In genomic region chr17:27400991-27401390, GRCh38 we compare ENCODE assay signal across 26 cellular contexts.
"Had no signal": no experiment of that assay in that cellular context is flagged by ENCODE, and none has a peak within 500 bp of the region (broad histone marks: within the 10 kb centered on the region; RNA-seq: fewer than 3 reads in every experiment).

No MANE protein-coding gene starts in this region.

- H3K27me3 ChIP-seq: brain microvascular endothelial cell, colonic mucosa, esophagus squamous epithelium, gastroesophageal sphincter, heart right ventricle had no signal

- ATAC-seq: activated CD4-positive, alpha-beta T cell treated with anti-CD3 and anti-CD28 coated beads for 36 hours; activated CD8-positive, alpha-beta T cell treated with anti-CD3 and anti-CD28 coated beads, Interleukin-2, amount 10 ng/mL, durations not matched to agents 7 days and 5 days; activated naive CD4-positive, alpha-beta T cell treated with anti-CD3 and anti-CD28 coated beads, Interleukin-2, amount 50 U/mL, for 72 hours; activated T-cell treated with anti-CD3 and anti-CD28 coated beads, Interleukin-2, amount 50 U/mL, for 4 hours; activated T-helper 17 cell treated with anti-CD3 and anti-CD28 coated beads, Interleukin-2, amount 50 U/mL, for 72 hours; gastroesophageal sphincter; heart right ventricle; T-helper 17 cell had no signal

- H3K4me1 Mint-ChIP-seq: activated CD4-positive, alpha-beta T cell treated with anti-CD3 and anti-CD28 coated beads for 36 hours; activated CD4-positive, alpha-beta T cell treated with anti-CD3 and anti-CD28 coated beads, Interleukin-2, amount 10 ng/mL, durations not matched to agents 24 days and 14 days; activated naive CD4-positive, alpha-beta T cell treated with anti-CD3 and anti-CD28 coated beads, Interleukin-2, amount 10 ng/mL, durations not matched to agents 7 days and 5 days; activated naive CD8-positive, alpha-beta T cell treated with anti-CD3 and anti-CD28 coated beads, Interleukin-2, amount 10 ng/mL, durations not matched to agents 7 days and 5 days; activated T-helper 17 cell treated with anti-CD3 and anti-CD28 coated beads, Interleukin-2, amount 50 U/mL, for 72 hours; T-helper 17 cell had no signal

- H3K36me3 Mint-ChIP-seq: activated CD4-positive, alpha-beta memory T cell treated with anti-CD3 and anti-CD28 coated beads for 36 hours; activated naive CD4-positive, alpha-beta T cell treated with anti-CD3 and anti-CD28 coated beads, Interleukin-2, amount 10 ng/mL, durations not matched to agents 7 days and 5 days; activated naive CD4-positive, alpha-beta T cell treated with anti-CD3 and anti-CD28 coated beads, Interleukin-2, amount 50 U/mL, for 72 hours; activated naive CD8-positive, alpha-beta T cell treated with anti-CD3 and anti-CD28 coated beads, Interleukin-2, amount 10 ng/mL, durations not matched to agents 7 days and 5 days had no signal

- H3K4me3 ChIP-seq: colonic mucosa, esophagus squamous epithelium, gastroesophageal sphincter, heart right ventricle had no signal

- H3K9me3 ChIP-seq: colonic mucosa, esophagus squamous epithelium, gastroesophageal sphincter, heart right ventricle had no signal

- H3K27ac ChIP-seq: brain microvascular endothelial cell, colonic mucosa, epithelial cell of prostate, esophagus squamous epithelium, gastroesophageal sphincter, heart right ventricle had no signal

- H3K36me3 ChIP-seq: brain microvascular endothelial cell, colonic mucosa, esophagus squamous epithelium, gastroesophageal sphincter, heart right ventricle had no signal

- H3K4me1 ChIP-seq: colonic mucosa, gastroesophageal sphincter had no signal

- H3K27ac Mint-ChIP-seq: activated CD4-positive, alpha-beta memory T cell treated with anti-CD3 and anti-CD28 coated beads for 36 hours; activated CD4-positive, alpha-beta T cell treated with anti-CD3 and anti-CD28 coated beads for 36 hours; activated CD4-positive, alpha-beta T cell treated with anti-CD3 and anti-CD28 coated beads, Interleukin-2, amount 10 ng/mL, durations not matched to agents 24 days and 14 days; activated CD8-positive, alpha-beta T cell treated with anti-CD3 and anti-CD28 coated beads, Interleukin-2, amount 10 ng/mL, durations not matched to agents 7 days and 5 days; activated naive CD4-positive, alpha-beta T cell treated with anti-CD3 and anti-CD28 coated beads, Interleukin-2, amount 10 ng/mL, durations not matched to agents 7 days and 5 days; activated naive CD4-positive, alpha-beta T cell treated with anti-CD3 and anti-CD28 coated beads, Interleukin-2, amount 50 U/mL, for 72 hours; activated naive CD8-positive, alpha-beta T cell treated with anti-CD3 and anti-CD28 coated beads, Interleukin-2, amount 10 ng/mL, durations not matched to agents 7 days and 5 days; activated T-helper 17 cell treated with anti-CD3 and anti-CD28 coated beads, Interleukin-2, amount 50 U/mL, for 72 hours; T-helper 17 cell; T-helper 2 cell treated with Interferon-gamma antibody and Interleukin-4, amounts not matched to agents 5 μg/mL and 100 μg/mL, for 36 hours had no signal

- H3K9me3 Mint-ChIP-seq: activated CD4-positive, alpha-beta memory T cell treated with anti-CD3 and anti-CD28 coated beads for 36 hours; activated CD4-positive, alpha-beta T cell treated with anti-CD3 and anti-CD28 coated beads, Interleukin-2, amount 10 ng/mL, durations not matched to agents 24 days and 14 days; activated naive CD4-positive, alpha-beta T cell treated with anti-CD3 and anti-CD28 coated beads, Interleukin-2, amount 10 ng/mL, durations not matched to agents 7 days and 5 days; activated naive CD8-positive, alpha-beta T cell treated with anti-CD3 and anti-CD28 coated beads, Interleukin-2, amount 10 ng/mL, durations not matched to agents 7 days and 5 days; activated T-cell treated with anti-CD3 and anti-CD28 coated beads, Interleukin-2, amount 50 U/mL, for 4 hours; T-helper 2 cell treated with Interferon-gamma antibody and Interleukin-4, amounts not matched to agents 5 μg/mL and 100 μg/mL, for 36 hours had no signal

- H3K4me3 Mint-ChIP-seq: activated CD4-positive, alpha-beta memory T cell treated with anti-CD3 and anti-CD28 coated beads for 36 hours; activated CD4-positive, alpha-beta T cell treated with anti-CD3 and anti-CD28 coated beads for 36 hours; activated CD4-positive, alpha-beta T cell treated with anti-CD3 and anti-CD28 coated beads, Interleukin-2, amount 10 ng/mL, durations not matched to agents 24 days and 14 days; activated CD8-positive, alpha-beta T cell treated with anti-CD3 and anti-CD28 coated beads, Interleukin-2, amount 10 ng/mL, durations not matched to agents 7 days and 5 days; activated naive CD4-positive, alpha-beta T cell treated with anti-CD3 and anti-CD28 coated beads, Interleukin-2, amount 10 ng/mL, durations not matched to agents 7 days and 5 days; activated naive CD8-positive, alpha-beta T cell treated with anti-CD3 and anti-CD28 coated beads, Interleukin-2, amount 10 ng/mL, durations not matched to agents 7 days and 5 days; activated T-cell treated with anti-CD3 and anti-CD28 coated beads, Interleukin-2, amount 50 U/mL, for 4 hours; activated T-helper 17 cell treated with anti-CD3 and anti-CD28 coated beads, Interleukin-2, amount 50 U/mL, for 72 hours; T-helper 17 cell; T-helper 2 cell treated with Interferon-gamma antibody and Interleukin-4, amounts not matched to agents 5 μg/mL and 100 μg/mL, for 36 hours had no signal

- DNase-seq: activated CD4-positive, alpha-beta memory T cell treated with anti-CD3 and anti-CD28 coated beads for 36 hours; activated CD4-positive, alpha-beta T cell treated with anti-CD3 and anti-CD28 coated beads for 36 hours; activated CD4-positive, alpha-beta T cell treated with anti-CD3 and anti-CD28 coated beads, Interleukin-2, amount 10 ng/mL, durations not matched to agents 24 days and 14 days; activated CD4-positive, CD25-positive, alpha-beta regulatory T cell; activated CD4-positive, CD25-positive, alpha-beta regulatory T cell treated with anti-CD3 and anti-CD28 coated beads, Interleukin-2, amount 50 U/mL, for 72 hours; activated CD8-positive, alpha-beta T cell treated with anti-CD3 and anti-CD28 coated beads, Interleukin-2, amount 10 ng/mL, durations not matched to agents 7 days and 5 days; activated gamma-delta T cell; activated naive CD4-positive, alpha-beta T cell; activated naive CD4-positive, alpha-beta T cell treated with anti-CD3 and anti-CD28 coated beads, Interleukin-2, amount 10 ng/mL, durations not matched to agents 7 days and 5 days; activated naive CD8-positive, alpha-beta T cell treated with anti-CD3 and anti-CD28 coated beads, Interleukin-2, amount 10 ng/mL, durations not matched to agents 7 days and 5 days; activated T-cell treated with anti-CD3 and anti-CD28 coated beads, Interleukin-2, amount 50 U/mL, for 4 hours; brain microvascular endothelial cell; caudate nucleus; colonic mucosa; effector CD8-positive, alpha-beta T cell; esophagus squamous epithelium; foreskin melanocyte; heart right ventricle; T-helper 1 cell; T-helper 17 cell; T1000 had no signal
